15 cellular contexts compared by ENCODE assay signal in the genomic region with DNA sequence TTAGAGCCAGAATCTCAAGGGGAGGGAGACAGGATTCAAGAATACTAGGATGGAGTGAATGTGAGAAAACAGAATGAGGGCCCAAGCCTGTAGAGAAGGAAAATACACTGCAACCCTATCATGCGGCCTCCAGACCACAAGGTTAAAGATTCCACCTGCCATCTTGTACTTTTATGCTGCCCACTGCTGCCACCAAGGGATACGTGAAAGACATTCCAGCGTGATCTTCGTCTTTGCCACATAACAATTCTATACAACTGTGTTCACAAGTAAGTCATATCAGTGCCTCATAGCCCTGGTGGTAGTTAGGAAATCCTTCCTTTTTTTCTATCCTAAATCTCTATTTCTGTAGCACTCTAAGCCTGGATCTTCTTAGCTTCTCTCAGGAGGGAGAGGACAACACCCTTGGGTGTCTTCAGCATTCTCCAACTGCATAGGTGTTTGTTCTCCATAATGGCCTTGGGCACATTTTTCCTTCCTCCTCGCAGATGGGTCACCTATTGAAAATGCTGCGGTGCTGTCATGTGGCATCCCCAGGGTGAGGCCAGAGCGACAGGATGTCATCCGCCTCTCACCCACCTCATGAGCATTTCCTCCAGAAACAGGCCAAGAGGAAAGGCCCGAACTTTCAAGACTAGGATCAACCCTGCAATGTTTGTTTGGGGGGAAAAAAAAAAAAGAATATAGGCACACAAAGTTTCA. TPM values are rescaled to one million over a fixed set of nuclear protein-coding genes. Genes with fewer than 3 reads are reported as not detected.
DNase-seq lines count a peak whose midpoint lies in the region; ATAC-seq and TF ChIP-seq lines count a peak whose summit lies in the region.
"Had no signal": no experiment of that assay in that cellular context is flagged by ENCODE, and none has a peak within 500 bp of the region (broad histone marks: within the 10 kb centered on the region; RNA-seq: fewer than 3 reads in every experiment).

No MANE protein-coding gene starts in this region.

- no peaks in the 10 kb centered on the region for H3K36me3 ChIP-seq in gastrocnemius medialis
- H3K36me3 ChIP-seq: cardiac muscle cell, esophagus squamous epithelium, uterus had no signal

- H3K27me3 Mint-ChIP-seq in activated CD8-positive, alpha-beta memory T cell treated with anti-CD3 and anti-CD28 coated beads, Interleukin-2, amount 10 ng/mL, durations not matched to agents 7 days and 5 days = no peaks in the 10 kb centered on the region
- H3K27me3 Mint-ChIP-seq in effector memory CD8-positive, alpha-beta T cell = no peaks in the 10 kb centered on the region
- no peaks in the 10 kb centered on the region for H3K27me3 Mint-ChIP-seq in natural killer cell (ENCODE audit: low read depth in 2 of 2)

- peaks cover 43% of the 10 kb centered on the region for H3K4me1 Mint-ChIP-seq in activated CD8-positive, alpha-beta memory T cell treated with anti-CD3 and anti-CD28 coated beads, Interleukin-2, amount 10 ng/mL, durations not matched to agents 7 days and 5 days
- peaks cover 16 to 20% of the 10 kb centered on the region in 2 donors for H3K4me1 Mint-ChIP-seq in effector memory CD8-positive, alpha-beta T cell (ENCODE audit: low read depth in 2 of 2)
- H3K4me1 Mint-ChIP-seq in natural killer cell = peaks cover 20 to 33% of the 10 kb centered on the region in 2 donors

- DNase-seq in activated CD8-positive, alpha-beta memory T cell treated with anti-CD3 and anti-CD28 coated beads, Interleukin-2, amount 10 ng/mL, durations not matched to agents 7 days and 5 days = no peak
- no peak for DNase-seq in activated CD8-positive, alpha-beta memory T cell treated with anti-CD3 and anti-CD28 coated beads, Interleukin-2, amount 50 U/mL, for 48 hours
- DNase-seq in NCI-H69 (lab: John Stamatoyannopoulos, UW) (peak; percentile 3), gastrocnemius medialis (no peak), kidney glomerular epithelial cell (lab: John Stamatoyannopoulos, UW) (no peak), NCI-H1417 treated with DMSO at 0.1 percent for 48 hours (lab: John Stamatoyannopoulos, UW) (no peak), natural killer cell (no peak)
- no peak for DNase-seq in effector memory CD8-positive, alpha-beta T cell
- DNase-seq: EL, esophagus squamous epithelium, NCI-H2107, uterus had no signal

- H3K4me3 Mint-ChIP-seq in activated CD8-positive, alpha-beta memory T cell treated with anti-CD3 and anti-CD28 coated beads, Interleukin-2, amount 10 ng/mL, durations not matched to agents 7 days and 5 days = no peak overlapping the region
- H3K4me3 Mint-ChIP-seq in effector memory CD8-positive, alpha-beta T cell = peak overlapping the region in 1 of 2 donors; percentile 6
- no peak overlapping the region for H3K4me3 Mint-ChIP-seq in natural killer cell

- no peak for TF ChIP-seq CTCF in gastrocnemius medialis (IDR thresholded peaks at IDR 0.05 in 4 of 5, conservative IDR thresholded peaks at IDR 0.05 in 1 of 5)
- no peak for TF ChIP-seq CTCF in natural killer cell (IDR thresholded peaks at IDR 0.05)

- no peak for TF ChIP-seq POLR2A in gastrocnemius medialis (IDR thresholded peaks at IDR 0.05)

- H3K4me3 ChIP-seq in gastrocnemius medialis = no peak overlapping the region
- H3K4me3 ChIP-seq: cardiac muscle cell, esophagus squamous epithelium, smooth muscle cell, uterus had no signal

- peaks cover 52 to 54% of the 10 kb centered on the region in 2 donors for H3K4me1 ChIP-seq in gastrocnemius medialis

- no peaks in the 10 kb centered on the region for H3K27me3 ChIP-seq in gastrocnemius medialis
- H3K27me3 ChIP-seq: cardiac muscle cell, esophagus squamous epithelium, uterus had no signal

- ATAC-seq in activated CD8-positive, alpha-beta memory T cell treated with anti-CD3 and anti-CD28 coated beads, Interleukin-2, amount 10 ng/mL, durations not matched to agents 7 days and 5 days = no peak
- ATAC-seq in effector memory CD8-positive, alpha-beta T cell (replicated peaks) = peak; percentile 53
- ATAC-seq in gastrocnemius medialis (no peak), natural killer cell (no peak)
- ATAC-seq: Panc1 had no signal

- in situ Hi-C loops in gastrocnemius medialis (cut with MboI; ENCODE audit: low sequenced_read_pairs in 4 of 4) = no loop called here

- intact Hi-C loops in gastrocnemius medialis (cut with DNase I; ENCODE audit: low total_unique reads) (no loop called here), natural killer cell (cut with micrococcal nuclease) (no loop called here)

- H3K9me3 ChIP-seq in gastrocnemius medialis = no peaks in the 10 kb centered on the region
- H3K9me3 ChIP-seq: esophagus squamous epithelium, uterus had no signal

- H3K9me3 Mint-ChIP-seq in activated CD8-positive, alpha-beta memory T cell treated with anti-CD3 and anti-CD28 coated beads, Interleukin-2, amount 10 ng/mL, durations not matched to agents 7 days and 5 days (ENCODE audit: low read depth) = no peaks in the 10 kb centered on the region
- no peaks in the 10 kb centered on the region for H3K9me3 Mint-ChIP-seq in effector memory CD8-positive, alpha-beta T cell
- H3K9me3 Mint-ChIP-seq in natural killer cell = no peaks in the 10 kb centered on the region

- no peaks in the 10 kb centered on the region for H3K36me3 Mint-ChIP-seq in activated CD8-positive, alpha-beta memory T cell treated with anti-CD3 and anti-CD28 coated beads, Interleukin-2, amount 10 ng/mL, durations not matched to agents 7 days and 5 days
- peaks cover 12% of the 10 kb centered on the region for H3K36me3 Mint-ChIP-seq in effector memory CD8-positive, alpha-beta T cell (ENCODE audit: insufficient read depth)
- no peaks in the 10 kb centered on the region for H3K36me3 Mint-ChIP-seq in natural killer cell

- H3K27ac ChIP-seq in gastrocnemius medialis = peak overlapping the region; percentile 78 to 85 (median 80)
- H3K27ac ChIP-seq: uterus had no signal

- H3K27ac Mint-ChIP-seq in activated CD8-positive, alpha-beta memory T cell treated with anti-CD3 and anti-CD28 coated beads, Interleukin-2, amount 10 ng/mL, durations not matched to agents 7 days and 5 days = peak overlapping the region; percentile 41
- H3K27ac Mint-ChIP-seq in effector memory CD8-positive, alpha-beta T cell = peak overlapping the region in 1 of 2 donors; percentile 70
- H3K27ac Mint-ChIP-seq in natural killer cell = peak overlapping the region in 1 of 2 donors; percentile 20

- CTCF ChIA-PET in activated CD8-positive, alpha-beta memory T cell treated with anti-CD3 and anti-CD28 coated beads, Interleukin-2, amount 10 ng/mL, durations not matched to agents 7 days and 5 days (lab: Charles Lee) = no interaction called here

RNA-seq across cellular contexts. Expression of a gene that starts 13.6 kb away (rescaled TPM):
- total RNA-seq in activated CD8-positive, alpha-beta memory T cell treated with anti-CD3 and anti-CD28 coated beads, Interleukin-2, amount 10 ng/mL, durations not matched to agents 7 days and 5 days = 1,000 to 10,000 TPM; 3,114 to 3,198 TPM
- total RNA-seq in gastrocnemius medialis = 1,000 to 10,000 TPM; 4,595 to 7,577 (median 5,951) TPM
- total RNA-seq in natural killer cell = 1,000 to 10,000 TPM; 2,606 to 3,166 (median 3,085) TPM
